In the genomic region with DNA sequence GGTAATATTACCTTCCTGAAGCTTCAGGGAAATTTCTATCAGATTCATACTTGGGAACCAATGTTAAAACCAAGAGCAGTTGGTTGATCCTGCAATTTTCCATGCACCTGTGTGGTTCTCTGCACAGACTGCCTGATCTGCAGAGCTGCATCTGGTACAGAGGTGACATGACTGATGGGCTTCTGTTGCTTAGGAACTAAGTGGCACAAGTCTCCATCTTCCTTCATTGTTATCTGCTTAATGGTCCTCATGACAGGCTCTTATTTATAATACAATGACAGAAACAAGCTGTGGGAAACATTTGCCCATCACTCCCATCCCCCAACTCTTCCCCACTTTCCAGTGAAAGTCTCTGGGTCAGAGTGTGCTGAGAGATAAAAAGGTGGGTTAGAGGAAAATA, we compare ENCODE assay signal across 29 cellular contexts.
"Had no signal": no experiment of that assay in that cellular context is flagged by ENCODE, and none has a peak within 500 bp of the region (broad histone marks: within the 10 kb centered on the region; RNA-seq: fewer than 3 reads in every experiment).

No MANE protein-coding gene starts in this region.

- H3K79me2 ChIP-seq: hepatocyte, parathyroid adenoma had no signal

- H3K27ac ChIP-seq: gastrocnemius medialis, hepatocyte, parathyroid adenoma, psoas muscle, sigmoid colon, uterus, VCaP had no signal

- H3K36me3 Mint-ChIP-seq: naive thymus-derived CD4-positive, alpha-beta T cell; stimulated activated effector memory CD8-positive, alpha-beta T cell treated with anti-CD3 and anti-CD28 coated beads, Interleukin-12 subunit alpha, Interleukin-12 subunit beta, amount 100 ng/mL, for 72 hours; type B pancreatic cell had no signal

- H3K27me3 Mint-ChIP-seq: effector memory CD8-positive, alpha-beta T cell; naive thymus-derived CD4-positive, alpha-beta T cell; stimulated activated naive CD8-positive, alpha-beta T cell treated with anti-CD3 and anti-CD28 coated beads, Interleukin-15, Interleukin-2, amounts not matched to agents 100 ng/mL and 50 ng/mL, for 24 hours; type B pancreatic cell had no signal

- H2AFZ ChIP-seq: hepatocyte, parathyroid adenoma had no signal

- H3K4me1 ChIP-seq: gastrocnemius medialis, parathyroid adenoma, psoas muscle, sigmoid colon, uterus had no signal

- DNase-seq: activated CD4-positive, alpha-beta T cell treated with anti-CD3 and anti-CD28 coated beads for 4 hours; activated CD4-positive, alpha-beta T cell treated with anti-CD3 and anti-CD28 coated beads, Interleukin-2, amount 50 U/mL, for 4 hours; activated CD8-positive, alpha-beta memory T cell treated with anti-CD3 and anti-CD28 coated beads for 24 hours; activated gamma-delta T cell treated with Interleukin-2 at 50 U/mL for 16 hours; activated naive CD4-positive, alpha-beta T cell treated with anti-CD3 and anti-CD28 coated beads, Interleukin-2, amount 50 U/mL, for 16 hours; amygdala; caudate nucleus; cortex of kidney; effector memory CD8-positive, alpha-beta T cell; erythroblast; gastrocnemius medialis; islet precursor cell; midbrain; naive thymus-derived CD4-positive, alpha-beta T cell; nucleus accumbens; psoas muscle; sigmoid colon; small intestine; stimulated activated CD4-positive, alpha-beta T cell treated with anti-CD3 and anti-CD28 coated beads, Interleukin-4, amount 100 ng/mL, for 24 hours; substantia nigra; T-helper 9 cell; uterus had no signal

- H3K4me3 ChIP-seq: gastrocnemius medialis, hepatocyte, psoas muscle, sigmoid colon, uterus had no signal

- H3K27ac Mint-ChIP-seq: effector memory CD8-positive, alpha-beta T cell; naive thymus-derived CD4-positive, alpha-beta T cell; stimulated activated effector memory CD8-positive, alpha-beta T cell treated with anti-CD3 and anti-CD28 coated beads, Interleukin-12 subunit alpha, Interleukin-12 subunit beta, amount 100 ng/mL, for 72 hours; stimulated activated naive CD8-positive, alpha-beta T cell treated with anti-CD3 and anti-CD28 coated beads, Interleukin-15, Interleukin-2, amounts not matched to agents 100 ng/mL and 50 ng/mL, for 24 hours; type B pancreatic cell had no signal

- H3K4me1 Mint-ChIP-seq: naive thymus-derived CD4-positive, alpha-beta T cell; neural crest cell; stimulated activated effector memory CD8-positive, alpha-beta T cell treated with anti-CD3 and anti-CD28 coated beads, Interleukin-12 subunit alpha, Interleukin-12 subunit beta, amount 100 ng/mL, for 72 hours had no signal

- H3K27me3 ChIP-seq: gastrocnemius medialis, hepatocyte, sigmoid colon, uterus had no signal

- H3K36me3 ChIP-seq: gastrocnemius medialis, sigmoid colon, uterus had no signal

- H3K9me3 ChIP-seq: gastrocnemius medialis, psoas muscle, sigmoid colon, uterus had no signal

- H3K4me3 Mint-ChIP-seq: effector memory CD8-positive, alpha-beta T cell; naive thymus-derived CD4-positive, alpha-beta T cell; neural crest cell; stimulated activated effector memory CD8-positive, alpha-beta T cell treated with anti-CD3 and anti-CD28 coated beads, Interleukin-12 subunit alpha, Interleukin-12 subunit beta, amount 100 ng/mL, for 72 hours; stimulated activated naive CD8-positive, alpha-beta T cell treated with anti-CD3 and anti-CD28 coated beads, Interleukin-15, Interleukin-2, amounts not matched to agents 100 ng/mL and 50 ng/mL, for 24 hours; type B pancreatic cell had no signal

- H3K4me2 ChIP-seq: hepatocyte had no signal
